In the genomic region with DNA sequence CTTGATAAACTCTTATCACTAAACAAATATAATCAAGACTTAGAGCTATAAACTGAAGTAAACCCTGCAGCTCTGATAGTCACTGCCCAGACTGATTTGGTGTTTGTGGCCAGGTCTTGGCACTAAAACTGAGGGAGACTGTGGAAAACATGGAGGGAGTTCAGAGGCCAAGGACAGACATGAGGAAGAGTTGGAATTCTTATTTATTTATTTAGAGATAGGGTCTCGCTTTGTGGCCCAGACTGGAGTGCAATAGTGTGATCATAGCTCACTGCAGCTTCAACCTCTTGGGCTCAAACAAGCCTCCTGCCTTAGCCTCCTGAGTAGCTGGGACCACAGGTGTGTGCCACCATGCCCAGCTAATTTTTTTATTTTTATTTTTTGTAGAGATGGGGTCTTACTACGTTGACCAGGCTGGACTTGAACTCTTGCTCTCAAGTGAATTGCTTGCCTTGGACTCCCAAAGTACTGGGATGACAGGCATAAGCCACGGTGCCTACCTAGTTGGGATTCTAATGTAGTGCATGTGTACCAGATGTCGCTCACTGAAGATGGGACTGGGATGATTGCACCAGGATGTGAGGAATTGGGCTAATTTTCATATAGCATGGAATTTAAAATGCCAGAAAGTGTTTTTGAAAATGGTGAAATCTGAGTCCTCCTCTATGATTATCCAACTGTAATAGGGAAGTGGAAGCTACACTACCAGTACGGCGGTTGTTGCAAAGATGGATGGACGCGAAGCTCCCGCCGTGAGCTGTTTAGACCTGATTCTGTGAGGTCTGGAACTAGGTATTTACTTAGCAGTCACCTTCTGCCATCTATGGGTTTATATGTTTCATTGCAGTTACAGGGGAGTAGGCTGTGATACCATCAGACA, we compare ENCODE assay signal across 8 cellular contexts. TPM values are rescaled to one million over a fixed set of nuclear protein-coding genes. Genes with fewer than 3 reads are reported as not detected.
DNase-seq lines count a peak whose midpoint lies in the region; ATAC-seq and TF ChIP-seq lines count a peak whose summit lies in the region.

No MANE protein-coding gene starts in this region.

- no peaks in the 10 kb centered on the region for H3K27me3 ChIP-seq in Peyer's patch
- peaks cover 6% of the 10 kb centered on the region for H3K27me3 ChIP-seq in foreskin keratinocyte
- H3K27me3 ChIP-seq in ovary = no peaks in the 10 kb centered on the region

- ATAC-seq in GM21825 (IDR thresholded peaks at IDR 0.05; ENCODE audit: unreplicated experiment) (peak; percentile 82), foreskin keratinocyte (peak; percentile 79), GM21786 (IDR thresholded peaks at IDR 0.05; ENCODE audit: unreplicated experiment) (no peak)

- no peak for TF ChIP-seq POLR2A in Peyer's patch (IDR thresholded peaks at IDR 0.05)
- no peak for TF ChIP-seq POLR2A in ovary (IDR thresholded peaks at IDR 0.05)

- H3K36me3 ChIP-seq in Peyer's patch (no peaks in the 10 kb centered on the region), ovary (no peaks in the 10 kb centered on the region)

- 24 to 29% (median 26%) methylated on average over 10 of the region's 10 CpGs for WGBS in ovary, 3 donors

- peak overlapping the region in 1 of 4 donors; percentile 15 for H3K4me3 ChIP-seq in Peyer's patch
- no peak overlapping the region for H3K4me3 ChIP-seq in ovary

- no peak for TF ChIP-seq EP300 in ovary (IDR thresholded peaks at IDR 0.05)

- peak overlapping the region in 2 of 4 donors; percentile 70 to 83 for H3K27ac ChIP-seq in Peyer's patch
- no peak overlapping the region for H3K27ac ChIP-seq in foreskin keratinocyte
- no peak overlapping the region for H3K27ac ChIP-seq in ovary

- H3K4me1 ChIP-seq in Peyer's patch (peaks cover 0 to 49% (median 13%) of the 10 kb centered on the region in 4 donors), foreskin keratinocyte (peaks cover 3% of the 10 kb centered on the region), ovary (ENCODE audit: insufficient read depth) (no peaks in the 10 kb centered on the region)

- H3K9me3 ChIP-seq in Peyer's patch (no peaks in the 10 kb centered on the region), ovary (no peaks in the 10 kb centered on the region)

- DNase-seq in ELF-1 (ENCODE audit: low read depth, low spot score) = peak; percentile 45
- DNase-seq in LoVo (ENCODE audit: low spot score) = peak; percentile 84
- peak; percentile 25 to 73 (median 61) for DNase-seq in Peyer's patch
- peak; percentile 9 for DNase-seq in activated effector memory CD4-positive, alpha-beta T cell treated with Interleukin-2 at 50 U/mL for 16 hours
- peak; percentile 38 to 61 for DNase-seq in foreskin keratinocyte
- peak; percentile 21 to 41 (median 31) for DNase-seq in ovary

- intact Hi-C loops in ovary (cut with DNase I) = loop anchor here in 2 of 4 donors (10.0 kb wide), 2 partner anchors 320 to 330 kb away; no protein-coding TSS in a partner anchor

- TF ChIP-seq CTCF in Peyer's patch (IDR thresholded peaks at IDR 0.05) (peak in 5 of 6 experiments; percentile 64 to 97 (median 94)), foreskin keratinocyte (conservative IDR thresholded peaks at IDR 0.05) (peak; percentile 90), ovary (IDR thresholded peaks at IDR 0.05) (peak in 2 of 3 donors; percentile 53 to 70)

RNA-seq across cellular contexts. Expression of a gene that starts 52.7 kb away (rescaled TPM):
- total RNA-seq in Peyer's patch (10 to 100 TPM in 1 of 4 donors, not detected in 3; 42.1 TPM), foreskin keratinocyte (not detected in 2 replicates), ovary (under 1 TPM in 1 of 7 donors, not detected in 6; 0.51 TPM)
- polyA plus RNA-seq in foreskin keratinocyte (not detected in 2 replicates), ovary (under 1 TPM; 0.04 to 0.17 TPM)

Comparison
In these comparisons a context has a peak if more than half of its experiments do, and no peak if none do; other contexts are left out.
1. DNase-seq: peak in every context shown above with its lines; median percentile 84 in LoVo; 61 in Peyer's patch; 50 in foreskin keratinocyte; 45 in ELF-1; 31 in ovary; 9 in activated effector memory CD4-positive, alpha-beta T cell treated with Interleukin-2 at 50 U/mL for 16 hours.